1 cellular context compared by ENCODE assay signal in genomic region chr5:39395521-39395920, GRCh38.
TF ChIP-seq lines count a peak whose summit lies in the region.

No MANE protein-coding gene starts in this region.

TF ChIP-seq in SK-N-SH, 30 proteins besides CTCF, POLR2A, EP300 and RAD21 (continued from another document):
- TF ChIP-seq MAX (IDR thresholded peaks at IDR 0.05; ENCODE audit: low read depth): no peak
- no peak for TF ChIP-seq RFX5 (IDR thresholded peaks at IDR 0.05; ENCODE audit: low read length)
- no peak for TF ChIP-seq CHD2 (IDR thresholded peaks at IDR 0.05; ENCODE audit: low read length, partially characterized antibody)
- no peak for TF ChIP-seq FOSL2 (IDR thresholded peaks at IDR 0.05; ENCODE audit: borderline replicate concordance, low read depth)
- TF ChIP-seq RCOR1 (IDR thresholded peaks at IDR 0.05; ENCODE audit: low read length): no peak
- TF ChIP-seq ELF1 (IDR thresholded peaks at IDR 0.05): no peak
- TF ChIP-seq JUND (IDR thresholded peaks at IDR 0.05): no peak
- TF ChIP-seq NRF1 (IDR thresholded peaks at IDR 0.05; ENCODE audit: low read depth, low read length): no peak
- TF ChIP-seq NFIC (IDR thresholded peaks at IDR 0.05; ENCODE audit: borderline replicate concordance): no peak
